ENCODE assay signal across 32 cellular contexts in genomic region chr19:6378498-6378897, GRCh38. TPM values are rescaled to one million over a fixed set of nuclear protein-coding genes. Genes with fewer than 3 reads are reported as not detected.
A peak's percentile ranks its signal among the peaks of the same experiment; 100 is the strongest.
DNase-seq lines count a peak whose midpoint lies in the region; ATAC-seq, FAIRE-seq and TF ChIP-seq lines count a peak whose summit lies in the region.
"Had no signal": no experiment of that assay in that cellular context is flagged by ENCODE, and none has a peak within 500 bp of the region (broad histone marks: within the 10 kb centered on the region; RNA-seq: fewer than 3 reads in every experiment).

No MANE protein-coding gene starts in this region.

- H3K9me3 ChIP-seq in cardiac muscle cell (ENCODE audit: low read depth) (no peaks in the 10 kb centered on the region), endothelial cell of umbilical vein (replicated peaks; ENCODE audit: control insufficient read depth, insufficient read depth, low read length) (no peaks in the 10 kb centered on the region)
- H3K9me3 ChIP-seq in CD8-positive, alpha-beta memory T cell (ENCODE audit: low read length), result no peaks in the 10 kb centered on the region
- H3K9me3 ChIP-seq: left lung, MG63, upper lobe of right lung had no signal

- CTCF ChIA-PET in endothelial cell of umbilical vein (lab: Charles Lee), result interaction anchor here (1.0 kb wide), 1 partner anchor 13 kb away, joined by 3 read pairs; no protein-coding TSS in a partner anchor
- CTCF ChIA-PET in CD8-positive, alpha-beta memory T cell (lab: Charles Lee), result interaction anchor here (0.8 to 1.2 kb wide), 2 partner anchors 47 to 179 kb away, joined by 3 read pairs; no protein-coding TSS in a partner anchor

- no peak overlapping the region for H3K4me2 ChIP-seq in endothelial cell of umbilical vein (ENCODE audit: insufficient read depth, low read length)

- no peak for TF ChIP-seq POLR2A in endothelial cell of umbilical vein (IDR thresholded peaks at IDR 0.05; ENCODE audit: low read depth, low read length)

- no peaks in the 10 kb centered on the region for H3K9me1 ChIP-seq in endothelial cell of umbilical vein (replicated peaks; ENCODE audit: control insufficient read depth, extremely low read depth, insufficient read depth, low read length)

- POLR2A ChIA-PET in endothelial cell of umbilical vein (lab: Charles Lee), result no interaction called here
- POLR2A ChIA-PET in CD8-positive, alpha-beta memory T cell (lab: Charles Lee), result no interaction called here

- peaks cover 29% of the 10 kb centered on the region for H3K36me3 ChIP-seq in cardiac muscle cell
- peaks cover 9 to 35% of the 10 kb centered on the region in 2 experiments for H3K36me3 ChIP-seq in endothelial cell of umbilical vein (ENCODE audit: control insufficient read depth in 2 of 2, extremely low read depth in 1 of 2, insufficient read depth in 2 of 2, low read length in 2 of 2)
- H3K36me3 ChIP-seq in CD8-positive, alpha-beta memory T cell (ENCODE audit: insufficient read depth, low read length), result peaks cover 18% of the 10 kb centered on the region

- dilution Hi-C loops in endothelial cell of umbilical vein (cut with MboI; ENCODE audit: extremely low pct_ligation_motif_present, low sequenced_read_pairs), result no loop called here

- H3K27me3 Mint-ChIP-seq in nephron progenitor cell (ENCODE audit: low read depth, poor library complexity), result no peaks in the 10 kb centered on the region
- no peaks in the 10 kb centered on the region for H3K27me3 Mint-ChIP-seq in stimulated activated naive B cell treated with anti-CD40 and anti-IgM and Interleukin-4, amounts not matched to agents 10 μg/mL and 1 μg/mL and 100 μg/mL, for 72 hours
- H3K27me3 Mint-ChIP-seq in CD8-positive, alpha-beta memory T cell, result no peaks in the 10 kb centered on the region
- H3K27me3 Mint-ChIP-seq: activated CD4-positive, alpha-beta memory T cell treated with anti-CD3 and anti-CD28 coated beads, Interleukin-2, amount 10 ng/mL, durations not matched to agents 7 days and 5 days; naive B cell had no signal

- no peak overlapping the region for H3K9ac ChIP-seq in endothelial cell of umbilical vein (replicated peaks; ENCODE audit: extremely low read depth, insufficient read depth, low read length)

- H3K27me3 ChIP-seq in cardiac muscle cell (no peaks in the 10 kb centered on the region), endothelial cell of umbilical vein (ENCODE audit: control insufficient read depth in 2 of 2, insufficient read depth in 2 of 2, low read length in 2 of 2) (no peaks in the 10 kb centered on the region)
- no peaks in the 10 kb centered on the region for H3K27me3 ChIP-seq in CD8-positive, alpha-beta memory T cell (ENCODE audit: insufficient read depth, low read length, poor library complexity, severe bottlenecking)
- H3K27me3 ChIP-seq: left lung, MG63, upper lobe of right lung had no signal

- DNase-seq in cardiac muscle cell (ENCODE audit: low read depth in 1 of 2, low spot score in 1 of 2) (no peak), left cardiac atrium (no peak), endothelial cell of umbilical vein (ENCODE audit: low read depth, low spot score) (peak; percentile 0), nephron progenitor cell (no peak), dedifferentiated amniotic fluid mesenchymal stem cell (ENCODE audit: extremely low spot score) (no peak)
- no peak for DNase-seq in stimulated activated naive B cell treated with anti-CD40 and anti-IgM and Interleukin-4, amounts not matched to agents 10 μg/mL and 1 μg/mL and 100 μg/mL, for 72 hours
- DNase-seq in CD8-positive, alpha-beta memory T cell, result no peak
- DNase-seq: 8988T; activated CD4-positive, alpha-beta memory T cell treated with anti-CD3 and anti-CD28 coated beads, Interleukin-2, amount 10 ng/mL, durations not matched to agents 7 days and 5 days; activated CD4-positive, alpha-beta T cell treated with anti-CD3 and anti-CD28 coated beads for 1 hour; activated CD8-positive, alpha-beta memory T cell treated with anti-CD3 and anti-CD28 coated beads, Interleukin-2, amount 50 U/mL, for 4 hours; activated naive CD4-positive, alpha-beta T cell treated with Interleukin-2 at 50 U/mL for 16 hours; Calu3; central memory CD4-positive, alpha-beta T cell; KG1; left lung; naive B cell; NCI-H2029; NCI-H69; nucleus accumbens; Right ventricle myocardium superior; stimulated activated CD4-positive, alpha-beta T cell treated with anti-CD3 and anti-CD28 coated beads, Interleukin-15, amount 100 ng/mL, for 24 hours; T-helper 2 cell; upper lobe of right lung had no signal

- H3K27ac ChIP-seq in cardiac muscle cell, result peak overlapping the region; percentile 48
- H3K27ac ChIP-seq in endothelial cell of umbilical vein (ENCODE audit: insufficient read depth, low read depth, low read length), result no peak overlapping the region
- no peak overlapping the region for H3K27ac ChIP-seq in CD8-positive, alpha-beta memory T cell (ENCODE audit: low read depth, low read length)
- H3K27ac ChIP-seq: C4-2B, left lung, upper lobe of right lung had no signal

- H2AFZ ChIP-seq in endothelial cell of umbilical vein (ENCODE audit: low read depth, low read length), result no peak overlapping the region

- peak overlapping the region; percentile 71 for H3K27ac Mint-ChIP-seq in nephron progenitor cell
- no peak overlapping the region for H3K27ac Mint-ChIP-seq in stimulated activated naive B cell treated with anti-CD40 and anti-IgM and Interleukin-4, amounts not matched to agents 10 μg/mL and 1 μg/mL and 100 μg/mL, for 72 hours
- H3K27ac Mint-ChIP-seq in CD8-positive, alpha-beta memory T cell, result no peak overlapping the region
- H3K27ac Mint-ChIP-seq: activated CD4-positive, alpha-beta memory T cell treated with anti-CD3 and anti-CD28 coated beads, Interleukin-2, amount 10 ng/mL, durations not matched to agents 7 days and 5 days; activated T-helper 1 cell treated with anti-CD3 and anti-CD28 coated beads, Interleukin-12 subunit alpha, Interleukin-12 subunit beta, Interleukin-2, Interleukin-4 antibody, amounts not matched to agents 30 ng/mL and 10 ng/mL and 1 ng/mL, durations not matched to agents 14 hours and 24 hours and 36 hours; stimulated activated effector memory CD8-positive, alpha-beta T cell treated with anti-CD3 and anti-CD28 coated beads, Interleukin-12 subunit alpha, Interleukin-12 subunit beta, amount 100 ng/mL, for 72 hours had no signal

- H4K20me1 ChIP-seq in endothelial cell of umbilical vein (replicated peaks; ENCODE audit: control insufficient read depth, extremely low read depth, insufficient read depth, low read length), result no peaks in the 10 kb centered on the region

- no peaks in the 10 kb centered on the region for H3K79me2 ChIP-seq in endothelial cell of umbilical vein (ENCODE audit: control insufficient read depth, insufficient read depth, low read length)

- TF ChIP-seq CTCF in cardiac muscle cell (IDR thresholded peaks at IDR 0.05; ENCODE audit: low read depth, low read length) (no peak), endothelial cell of umbilical vein (IDR thresholded peaks at IDR 0.05; ENCODE audit: extremely low read depth in 1 of 2, insufficient read depth in 1 of 2, low read depth in 1 of 2, low read length in 2 of 2) (no peak), nephron progenitor cell (IDR thresholded peaks at IDR 0.05) (no peak)

- ATAC-seq in left cardiac atrium, result no peak
- no peak for ATAC-seq in GM18870 (IDR thresholded peaks at IDR 0.05; ENCODE audit: unreplicated experiment)
- no peak for ATAC-seq in stimulated activated naive B cell treated with anti-CD40 and anti-IgM and Interleukin-4, amounts not matched to agents 10 μg/mL and 1 μg/mL and 100 μg/mL, for 72 hours (replicated peaks)
- ATAC-seq: left lung; stimulated activated effector memory CD8-positive, alpha-beta T cell treated with anti-CD3 and anti-CD28 coated beads, Interleukin-12 subunit alpha, Interleukin-12 subunit beta, amount 100 ng/mL, for 72 hours; upper lobe of right lung had no signal

- H3K4me3 Mint-ChIP-seq in nephron progenitor cell, result no peak overlapping the region
- no peak overlapping the region for H3K4me3 Mint-ChIP-seq in stimulated activated naive B cell treated with anti-CD40 and anti-IgM and Interleukin-4, amounts not matched to agents 10 μg/mL and 1 μg/mL and 100 μg/mL, for 72 hours
- H3K4me3 Mint-ChIP-seq in CD8-positive, alpha-beta memory T cell, result no peak overlapping the region
- H3K4me3 Mint-ChIP-seq: activated CD4-positive, alpha-beta memory T cell treated with anti-CD3 and anti-CD28 coated beads, Interleukin-2, amount 10 ng/mL, durations not matched to agents 7 days and 5 days; activated T-helper 1 cell treated with anti-CD3 and anti-CD28 coated beads, Interleukin-12 subunit alpha, Interleukin-12 subunit beta, Interleukin-2, Interleukin-4 antibody, amounts not matched to agents 30 ng/mL and 10 ng/mL and 1 ng/mL, durations not matched to agents 14 hours and 24 hours and 36 hours; stimulated activated effector memory CD8-positive, alpha-beta T cell treated with anti-CD3 and anti-CD28 coated beads, Interleukin-12 subunit alpha, Interleukin-12 subunit beta, amount 100 ng/mL, for 72 hours had no signal

- BruUV-seq in endothelial cell of umbilical vein (replicated peaks; lab: Mats Ljungman, UMichigan), result no TSS peak

- peaks cover 11% of the 10 kb centered on the region for H3K9me3 Mint-ChIP-seq in nephron progenitor cell
- H3K9me3 Mint-ChIP-seq in stimulated activated naive B cell treated with anti-CD40 and anti-IgM and Interleukin-4, amounts not matched to agents 10 μg/mL and 1 μg/mL and 100 μg/mL, for 72 hours, result peaks cover 5 to 10% of the 10 kb centered on the region in 2 donors
- no peaks in the 10 kb centered on the region for H3K9me3 Mint-ChIP-seq in CD8-positive, alpha-beta memory T cell
- H3K9me3 Mint-ChIP-seq: activated CD4-positive, alpha-beta memory T cell treated with anti-CD3 and anti-CD28 coated beads, Interleukin-2, amount 10 ng/mL, durations not matched to agents 7 days and 5 days; activated T-helper 1 cell treated with anti-CD3 and anti-CD28 coated beads, Interleukin-12 subunit alpha, Interleukin-12 subunit beta, Interleukin-2, Interleukin-4 antibody, amounts not matched to agents 30 ng/mL and 10 ng/mL and 1 ng/mL, durations not matched to agents 14 hours and 24 hours and 36 hours; stimulated activated effector memory CD8-positive, alpha-beta T cell treated with anti-CD3 and anti-CD28 coated beads, Interleukin-12 subunit alpha, Interleukin-12 subunit beta, amount 100 ng/mL, for 72 hours had no signal

- intact Hi-C loops in left cardiac atrium (cut with DNase I), result no loop called here
- intact Hi-C loops in endothelial cell of umbilical vein (cut with micrococcal nuclease), result no loop called here

- H3K4me3 ChIP-seq in cardiac muscle cell (no peak overlapping the region), endothelial cell of umbilical vein (replicated peaks in 1 of 3; ENCODE audit: insufficient read depth in 1 of 3, low read depth in 1 of 3, low read length in 3 of 3) (no peak overlapping the region)
- no peak overlapping the region for H3K4me3 ChIP-seq in CD8-positive, alpha-beta memory T cell (ENCODE audit: low read length)
- H3K4me3 ChIP-seq: left lung, MG63, upper lobe of right lung had no signal

- peaks cover 32% of the 10 kb centered on the region for H3K4me1 Mint-ChIP-seq in nephron progenitor cell
- peaks cover 7 to 13% of the 10 kb centered on the region in 2 donors for H3K4me1 Mint-ChIP-seq in stimulated activated naive B cell treated with anti-CD40 and anti-IgM and Interleukin-4, amounts not matched to agents 10 μg/mL and 1 μg/mL and 100 μg/mL, for 72 hours
- H3K4me1 Mint-ChIP-seq in CD8-positive, alpha-beta memory T cell, result peaks cover 3 to 4% (median 4%) of the 10 kb centered on the region in 3 donors

- H3K36me3 Mint-ChIP-seq in nephron progenitor cell (ENCODE audit: low read depth), result peaks cover 52% of the 10 kb centered on the region
- H3K36me3 Mint-ChIP-seq in stimulated activated naive B cell treated with anti-CD40 and anti-IgM and Interleukin-4, amounts not matched to agents 10 μg/mL and 1 μg/mL and 100 μg/mL, for 72 hours, result peaks cover 43 to 54% of the 10 kb centered on the region in 2 donors
- peaks cover 6 to 49% (median 7%) of the 10 kb centered on the region in 3 donors for H3K36me3 Mint-ChIP-seq in CD8-positive, alpha-beta memory T cell

- peaks cover 4% of the 10 kb centered on the region for H3K4me1 ChIP-seq in cardiac muscle cell (ENCODE audit: low read depth)
- peaks cover 2% of the 10 kb centered on the region for H3K4me1 ChIP-seq in endothelial cell of umbilical vein (ENCODE audit: control insufficient read depth, extremely low read depth, insufficient read depth, low read length)
- H3K4me1 ChIP-seq in CD8-positive, alpha-beta memory T cell (ENCODE audit: insufficient read depth, low read length), result peaks cover 7% of the 10 kb centered on the region
- H3K4me1 ChIP-seq: upper lobe of right lung had no signal

- FAIRE-seq in endothelial cell of umbilical vein (lab: Jason Lieb, UNC), result no peak

RNA-seq across cellular contexts. Expression of gene PSPN, which starts 2.8 kb away (rescaled TPM):
- total RNA-seq in cardiac muscle cell (1.9 and 3.0 TPM in 2 replicates), left cardiac atrium (1 to 10 TPM in 1 of 2 donors, under 1 TPM in 1; 0.92 to 1.1 TPM), endothelial cell of umbilical vein (1.0 and 1.2 TPM in 2 replicates)
- polyA plus RNA-seq in cardiac muscle cell (2.7 and 3.0 TPM in 2 replicates), endothelial cell of umbilical vein (0.73 and 0.84 TPM in 2 replicates)
- 0.49 and 0.69 TPM in 2 replicates for polyA plus RNA-seq in endothelial cell of umbilical vein (2011; cell fraction: cytosol; rRNA removed)
- 0.66 and 0.77 TPM in 2 replicates for polyA plus RNA-seq in endothelial cell of umbilical vein (2011; cell fraction: nucleus; rRNA removed)
- 0.64 and 1.2 TPM in 2 replicates for polyA plus RNA-seq in endothelial cell of umbilical vein (2012)
- polyA minus RNA-seq in endothelial cell of umbilical vein, result 0.83 and 0.96 TPM in 2 replicates
- 1.8 TPM for polyA minus RNA-seq in endothelial cell of umbilical vein (2011; cell fraction: cytosol; rRNA and poly(A)+ RNA removed)
- polyA minus RNA-seq in endothelial cell of umbilical vein (2011; cell fraction: nucleus; rRNA and poly(A)+ RNA removed), result 0.53 and 0.58 TPM in 2 replicates
- total RNA-seq in CD8-positive, alpha-beta memory T cell, result 1 to 10 TPM; 1.6 to 1.8 TPM
- polyA plus RNA-seq in CD8-positive, alpha-beta memory T cell, result 0.76 TPM

RNA-seq across cellular contexts. Expression of gene ALKBH7, which starts 5.9 kb away (rescaled TPM):
- total RNA-seq in cardiac muscle cell (171 and 266 TPM in 2 replicates), left cardiac atrium (100 to 1,000 TPM in 1 of 2 donors, 10 to 100 TPM in 1; 93.7 to 107 TPM), endothelial cell of umbilical vein (48.8 and 50.4 TPM in 2 replicates)
- polyA plus RNA-seq in cardiac muscle cell (126 and 153 TPM in 2 replicates), endothelial cell of umbilical vein (59.4 and 83.2 TPM in 2 replicates)
- polyA plus RNA-seq in endothelial cell of umbilical vein (2011; cell fraction: cytosol; rRNA removed), result 24.1 and 31.5 TPM in 2 replicates
- 8.1 and 13.2 TPM in 2 replicates for polyA plus RNA-seq in endothelial cell of umbilical vein (2011; cell fraction: nucleus; rRNA removed)
- 13.4 and 33.2 TPM in 2 replicates for polyA plus RNA-seq in endothelial cell of umbilical vein (2012)
- 7.2 and 9.6 TPM in 2 replicates for polyA minus RNA-seq in endothelial cell of umbilical vein
- 11.7 TPM for polyA minus RNA-seq in endothelial cell of umbilical vein (2011; cell fraction: cytosol; rRNA and poly(A)+ RNA removed)
- polyA minus RNA-seq in endothelial cell of umbilical vein (2011; cell fraction: nucleus; rRNA and poly(A)+ RNA removed), result 1.5 and 4.6 TPM in 2 replicates
- total RNA-seq in CD8-positive, alpha-beta memory T cell, result 10 to 100 TPM; 25.5 to 34.3 TPM
- 82.2 TPM for polyA plus RNA-seq in CD8-positive, alpha-beta memory T cell

RNA-seq across cellular contexts. Expression of gene GTF2F1, which starts 14.5 kb away (rescaled TPM):
- total RNA-seq in cardiac muscle cell (81.3 and 96.7 TPM in 2 replicates), left cardiac atrium (10 to 100 TPM; 29.6 to 33.0 TPM), endothelial cell of umbilical vein (56.4 and 58.2 TPM in 2 replicates)
- polyA plus RNA-seq in cardiac muscle cell (37.7 and 43.0 TPM in 2 replicates), endothelial cell of umbilical vein (37.7 and 44.8 TPM in 2 replicates)
- polyA plus RNA-seq in endothelial cell of umbilical vein (2011; cell fraction: cytosol; rRNA removed), result 60.8 and 67.1 TPM in 2 replicates
- 43.0 and 45.9 TPM in 2 replicates for polyA plus RNA-seq in endothelial cell of umbilical vein (2011; cell fraction: nucleus; rRNA removed)
- polyA plus RNA-seq in endothelial cell of umbilical vein (2012), result 56.0 and 87.8 TPM in 2 replicates
- polyA minus RNA-seq in endothelial cell of umbilical vein, result 34.0 and 39.6 TPM in 2 replicates
- 26.4 TPM for polyA minus RNA-seq in endothelial cell of umbilical vein (2011; cell fraction: cytosol; rRNA and poly(A)+ RNA removed)
- polyA minus RNA-seq in endothelial cell of umbilical vein (2011; cell fraction: nucleus; rRNA and poly(A)+ RNA removed), result 7.5 and 12.8 TPM in 2 replicates
- total RNA-seq in CD8-positive, alpha-beta memory T cell, result 10 to 100 TPM; 63.3 to 66.2 TPM
- 25.2 TPM for polyA plus RNA-seq in CD8-positive, alpha-beta memory T cell

RNA-seq across cellular contexts. Expression of gene CLPP, which starts 17.2 kb away (rescaled TPM):
- total RNA-seq in cardiac muscle cell, result 98.0 and 141 TPM in 2 replicates
- 122 and 124 TPM in 2 replicates for polyA plus RNA-seq in cardiac muscle cell
- 10 to 100 TPM; 65.7 to 71.7 TPM for total RNA-seq in left cardiac atrium
- 120 and 137 TPM in 2 replicates for total RNA-seq in endothelial cell of umbilical vein
- polyA plus RNA-seq in endothelial cell of umbilical vein, result 314 and 533 TPM in 2 replicates
- polyA plus RNA-seq in endothelial cell of umbilical vein (2011; cell fraction: cytosol; rRNA removed), result 108 and 142 TPM in 2 replicates
- 46.8 and 55.1 TPM in 2 replicates for polyA plus RNA-seq in endothelial cell of umbilical vein (2011; cell fraction: nucleus; rRNA removed)
- polyA plus RNA-seq in endothelial cell of umbilical vein (2012), result 84.5 and 117 TPM in 2 replicates
- 39.5 and 61.9 TPM in 2 replicates for polyA minus RNA-seq in endothelial cell of umbilical vein
- 62.6 TPM for polyA minus RNA-seq in endothelial cell of umbilical vein (2011; cell fraction: cytosol; rRNA and poly(A)+ RNA removed)
- polyA minus RNA-seq in endothelial cell of umbilical vein (2011; cell fraction: nucleus; rRNA and poly(A)+ RNA removed), result 8.4 and 11.4 TPM in 2 replicates
- total RNA-seq in CD8-positive, alpha-beta memory T cell, result 100 to 1,000 TPM; 197 to 201 TPM
- 175 TPM for polyA plus RNA-seq in CD8-positive, alpha-beta memory T cell

RNA-seq across cellular contexts. Expression of gene ACER1, which starts 45.1 kb away (rescaled TPM):
- total RNA-seq in cardiac muscle cell, result not detected in 2 replicates
- not detected in 2 replicates for polyA plus RNA-seq in cardiac muscle cell
- not detected for total RNA-seq in left cardiac atrium
- total RNA-seq in endothelial cell of umbilical vein, result not detected in 2 replicates
- polyA plus RNA-seq in endothelial cell of umbilical vein, result 0.04 TPM in 1 of 2 replicates, not detected in the other
- polyA plus RNA-seq in endothelial cell of umbilical vein (2011; cell fraction: cytosol; rRNA removed), result 0.05 TPM in 1 of 2 replicates, not detected in the other
- not detected in 2 replicates for polyA plus RNA-seq in endothelial cell of umbilical vein (2011; cell fraction: nucleus; rRNA removed)
- not detected in 2 replicates for polyA plus RNA-seq in endothelial cell of umbilical vein (2012)
- 0.51 TPM in 1 of 2 replicates, not detected in the other for polyA minus RNA-seq in endothelial cell of umbilical vein
- not detected for polyA minus RNA-seq in endothelial cell of umbilical vein (2011; cell fraction: cytosol; rRNA and poly(A)+ RNA removed)
- polyA minus RNA-seq in endothelial cell of umbilical vein (2011; cell fraction: nucleus; rRNA and poly(A)+ RNA removed), result not detected in 2 replicates
- not detected for total RNA-seq in CD8-positive, alpha-beta memory T cell
- polyA plus RNA-seq in CD8-positive, alpha-beta memory T cell, result 2.4 TPM
- total RNA-seq: activated T-helper 1 cell treated with anti-CD3 and anti-CD28 coated beads, Interleukin-12 subunit alpha, Interleukin-12 subunit beta, Interleukin-2, Interleukin-4 antibody, amounts not matched to agents 30 ng/mL and 10 ng/mL and 1 ng/mL, durations not matched to agents 14 hours and 24 hours and 36 hours; Calu3; Daoy; HT1080; left lung; pulmonary artery endothelial cell; Right ventricle myocardium superior; upper lobe of right lung had no signal
